ENCODE assay signal across 6 cellular contexts in the genomic region with DNA sequence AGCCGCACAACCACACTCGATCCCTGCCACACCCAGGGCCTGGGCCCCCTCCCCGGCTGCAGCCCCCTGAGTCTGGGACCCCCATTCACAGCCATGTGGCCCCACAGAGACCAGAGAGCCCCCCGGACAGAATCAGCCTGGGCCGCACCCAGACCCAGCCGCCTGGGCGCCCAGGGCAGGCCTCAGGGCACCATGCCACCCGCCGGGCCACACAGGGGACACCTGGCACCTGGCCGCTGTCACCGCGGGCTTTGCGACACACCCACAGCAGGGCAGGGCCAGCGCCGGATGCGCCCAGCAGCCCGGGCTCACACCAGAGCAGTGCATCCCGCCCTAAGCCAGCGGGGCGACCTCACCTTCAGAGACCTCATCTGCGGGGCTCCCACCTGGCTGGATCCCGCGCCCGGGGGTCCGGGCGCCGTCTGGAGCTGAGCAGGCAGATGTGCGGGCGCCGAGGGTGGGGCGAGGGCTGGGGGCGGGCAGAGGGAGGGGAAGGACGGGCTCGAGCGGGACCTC. TPM values are rescaled to one million over a fixed set of nuclear protein-coding genes. Genes with fewer than 3 reads are reported as not detected.
A peak's percentile ranks its signal among the peaks of the same experiment; 100 is the strongest.
DNase-seq lines count a peak whose midpoint lies in the region; ATAC-seq and TF ChIP-seq lines count a peak whose summit lies in the region.

No MANE protein-coding gene starts in this region.

- intact Hi-C loops in CD4-positive, alpha-beta T cell (cut with DNase I, micrococcal nuclease): loop anchor here in 1 of 2 experiments (1.0 kb wide), 1 partner anchor 61 kb away; no protein-coding TSS in a partner anchor

- peaks cover 6% of the 10 kb centered on the region for H3K36me3 Mint-ChIP-seq in CD4-positive, alpha-beta T cell (ENCODE audit: low read depth)

- no peak overlapping the region for H3K27ac ChIP-seq in CD4-positive, alpha-beta T cell (ENCODE audit: low read depth, low read length)
- H3K27ac ChIP-seq in RWPE2 (ENCODE audit: poor library complexity, severe bottlenecking): no peak overlapping the region

- no peaks in the 10 kb centered on the region for H3K27me3 ChIP-seq in CD4-positive, alpha-beta T cell (ENCODE audit: control insufficient read depth, insufficient read depth, low read length)
- no peaks in the 10 kb centered on the region for H3K27me3 ChIP-seq in RWPE2 (ENCODE audit: insufficient read depth, poor library complexity, severe bottlenecking)

- POLR2A ChIA-PET in CD4-positive, alpha-beta T cell (lab: Charles Lee): interaction anchor here (2.0 kb wide), 1 partner anchor 21 kb away, joined by 9 read pairs; a partner anchor contains a TSS

- no peaks in the 10 kb centered on the region for H3K9me3 Mint-ChIP-seq in CD4-positive, alpha-beta T cell

- H3K4me3 ChIP-seq in RWPE2 (ENCODE audit: severe bottlenecking): peak overlapping the region; percentile 26
- H3K4me3 ChIP-seq in iPS-11a (ENCODE audit: low read depth, low read length): peak overlapping the region; percentile 35

- H3K4me1 Mint-ChIP-seq in CD4-positive, alpha-beta T cell (ENCODE audit: low read depth): peaks cover 14% of the 10 kb centered on the region

- H3K27me3 Mint-ChIP-seq in CD4-positive, alpha-beta T cell: no peaks in the 10 kb centered on the region

- CTCF ChIA-PET in CD4-positive, alpha-beta T cell (lab: Charles Lee): no interaction called here

- H3K36me3 ChIP-seq in RWPE2 (ENCODE audit: low read depth): no peaks in the 10 kb centered on the region

- no peaks in the 10 kb centered on the region for H3K9me3 ChIP-seq in CD4-positive, alpha-beta T cell (ENCODE audit: control insufficient read depth, low read length)
- H3K9me3 ChIP-seq in RWPE2 (ENCODE audit: severe bottlenecking): no peaks in the 10 kb centered on the region

- ATAC-seq in CD4-positive, alpha-beta T cell (ENCODE audit: poor library complexity): peak; percentile 43
- ATAC-seq in RWPE2 (ENCODE audit: low read depth) (peak; percentile 30; the same call in 2 of the 3 replicates), GM18517 (IDR thresholded peaks at IDR 0.05; ENCODE audit: unreplicated experiment) (no peak)

- no peak for TF ChIP-seq CTCF in CD4-positive, alpha-beta T cell (IDR thresholded peaks at IDR 0.05)
- no peak for TF ChIP-seq CTCF in RWPE2 (IDR thresholded peaks at IDR 0.05; ENCODE audit: poor library complexity, severe bottlenecking)

- DNase-seq in CD4-positive, alpha-beta T cell: peak in 4 of 10 experiments; percentile 12 to 28 (median 23)
- DNase-seq in RWPE2 (ENCODE audit: low spot score) (no peak), NOMO-1 (lab: John Stamatoyannopoulos, UW; ENCODE audit: unreplicated experiment in 2 of 2) (no peak)
- no peak for DNase-seq in activated CD4-positive, CD25-positive, alpha-beta regulatory T cell (lab: John Stamatoyannopoulos, UW)

- H3K4me1 ChIP-seq in RWPE2 (ENCODE audit: insufficient read depth, poor library complexity, severe bottlenecking): no peaks in the 10 kb centered on the region

- no peak overlapping the region for H3K27ac Mint-ChIP-seq in CD4-positive, alpha-beta T cell

- H3K4me3 Mint-ChIP-seq in CD4-positive, alpha-beta T cell: no peak overlapping the region

RNA-seq across cellular contexts. Expression of a gene that starts 0.4 kb away (rescaled TPM):
- under 1 TPM; 0.47 to 0.75 TPM for total RNA-seq in CD4-positive, alpha-beta T cell

RNA-seq across cellular contexts. Expression of a gene that starts 20.4 kb away (rescaled TPM):
- 10 to 100 TPM; 25.8 to 25.9 TPM for total RNA-seq in CD4-positive, alpha-beta T cell

RNA-seq across cellular contexts. Expression of a gene that starts 21.0 kb away (rescaled TPM):
- total RNA-seq in CD4-positive, alpha-beta T cell: 1 to 10 TPM; 1.1 TPM

RNA-seq across cellular contexts. Expression of a gene that starts 33.5 kb away (rescaled TPM):
- total RNA-seq in CD4-positive, alpha-beta T cell: 10 to 100 TPM; 34.3 to 36.6 TPM

RNA-seq across cellular contexts. Expression of a gene that starts 48.8 kb away (rescaled TPM):
- 10 to 100 TPM; 62.5 to 65.0 TPM for total RNA-seq in CD4-positive, alpha-beta T cell
